Comparison of ENCODE assay signal across 29 cellular contexts in the genomic region with DNA sequence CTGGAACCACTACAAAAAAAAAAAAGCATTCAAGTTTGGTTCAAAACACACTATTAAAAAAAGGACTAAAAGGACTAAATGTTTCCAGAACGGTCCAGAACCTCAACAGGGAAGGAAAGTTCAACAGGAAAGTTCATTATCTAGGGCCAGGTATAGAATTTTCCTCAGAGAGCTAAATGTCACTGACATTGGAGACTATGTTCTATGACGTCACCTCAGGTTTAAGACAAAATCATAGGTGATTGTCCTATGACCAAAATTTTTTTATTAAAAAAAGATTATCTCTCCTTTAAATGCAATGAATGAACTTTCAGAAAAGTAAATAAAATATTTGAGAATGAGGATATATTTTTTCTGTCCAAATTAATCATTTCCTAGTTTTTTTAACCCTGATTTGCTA.
"Had no signal": no experiment of that assay in that cellular context is flagged by ENCODE, and none has a peak within 500 bp of the region (broad histone marks: within the 10 kb centered on the region; RNA-seq: fewer than 3 reads in every experiment).

No MANE protein-coding gene starts in this region.

- H3K9ac ChIP-seq: neural progenitor cell, parathyroid adenoma had no signal

- DNase-seq: naive B cell; naive thymus-derived CD8-positive, alpha-beta T cell; nephron progenitor cell; occipital lobe; ovary; posterior cingulate gyrus; psoas muscle; right cardiac atrium; stimulated activated CD4-positive, alpha-beta T cell treated with anti-CD3 and anti-CD28 coated beads, Interleukin-15, amount 100 ng/mL, for 24 hours; stimulated activated CD4-positive, alpha-beta T cell treated with anti-CD3 and anti-CD28 coated beads, Interleukin-2, amount 100 ng/mL, for 24 hours; stimulated activated CD4-positive, alpha-beta T cell treated with anti-CD3 and anti-CD28 coated beads, Interleukin-2, amount 100 ng/mL, for 48 hours; stimulated activated CD4-positive, alpha-beta T cell treated with anti-CD3 and anti-CD28 coated beads, Interleukin-4, amount 100 ng/mL, for 24 hours; stimulated activated naive B cell treated with anti-CD40 and anti-IgM and Interleukin-4, amounts not matched to agents 10 μg/mL and 1 μg/mL and 100 μg/mL, for 72 hours; stimulated activated naive CD4-positive, alpha-beta T cell treated with Interleukin-2 at 50 U/mL for 16 hours; stomach; thyroid gland; trophoblast cell; upper lobe of left lung had no signal

- FAIRE-seq: urothelium cell line had no signal

- H3K4me2 ChIP-seq: neural progenitor cell, smooth muscle cell had no signal

- H3K4me3 ChIP-seq: neural progenitor cell, ovary, psoas muscle, skin epidermis, smooth muscle cell, stomach, thoracic aorta, thyroid gland, tibial nerve, upper lobe of left lung, vagina had no signal

- H3K4me1 ChIP-seq: parathyroid adenoma, psoas muscle, stomach, thyroid gland, tibial nerve, vagina had no signal

- H3K79me2 ChIP-seq: parathyroid adenoma had no signal

- ATAC-seq: naive thymus-derived CD8-positive, alpha-beta T cell; natural killer cell treated with Interleukin-12 subunit alpha and Interleukin-12 subunit beta and Interleukin-15 and Interleukin-18, amount 100 ng/mL, for 72 hours; psoas muscle; right cardiac atrium; sciatic nerve; stimulated activated effector memory CD8-positive, alpha-beta T cell treated with anti-CD3 and anti-CD28 coated beads, Interleukin-12 subunit alpha, Interleukin-12 subunit beta, amount 100 ng/mL, for 72 hours; stimulated activated naive B cell treated with anti-CD40 and anti-IgM and Interleukin-4, amounts not matched to agents 10 μg/mL and 1 μg/mL and 100 μg/mL, for 72 hours had no signal

- H3K9me3 ChIP-seq: ovary, psoas muscle, stomach, thoracic aorta, thyroid gland, tibial nerve, upper lobe of left lung, vagina had no signal

- H3K36me3 ChIP-seq: neural progenitor cell, ovary, stomach, thoracic aorta, thyroid gland, tibial nerve, upper lobe of left lung, vagina had no signal

- H3K27me3 ChIP-seq: neural progenitor cell, ovary, stomach, thyroid gland, tibial nerve, upper lobe of left lung, vagina had no signal

- H2AFZ ChIP-seq: neural progenitor cell, parathyroid adenoma had no signal

- H3K27ac ChIP-seq: neural progenitor cell, ovary, parathyroid adenoma, psoas muscle, skin epidermis, stomach, thoracic aorta, thyroid gland, tibial nerve, upper lobe of left lung, vagina had no signal
